Comparison of ENCODE assay signal across 8 cellular contexts in genomic region chr6:6610031-6610591, GRCh38. TPM values are rescaled to one million over a fixed set of nuclear protein-coding genes. Genes with fewer than 3 reads are reported as not detected.
DNase-seq lines count a peak whose midpoint lies in the region; ATAC-seq and TF ChIP-seq lines count a peak whose summit lies in the region.

No MANE protein-coding gene starts in this region.

- peaks cover 0 to 2% of the 10 kb centered on the region in 2 donors for H3K36me3 Mint-ChIP-seq in activated T-cell treated with anti-CD3 and anti-CD28 coated beads, Interleukin-2, amount 50 U/mL, for 72 hours (ENCODE audit: insufficient read depth in 2 of 2)

- ATAC-seq in DND-41 (ENCODE audit: insufficient read depth, low read depth) (peak; percentile 45; the same call in 1 of the 3 replicates), GM19452 (IDR thresholded peaks at IDR 0.05; ENCODE audit: unreplicated experiment) (peak; percentile 90), HG03432 (IDR thresholded peaks at IDR 0.05; ENCODE audit: unreplicated experiment) (peak; percentile 94), body of pancreas (no peak)
- peak; percentile 73 to 75 for ATAC-seq in activated T-cell treated with anti-CD3 and anti-CD28 coated beads, Interleukin-2, amount 50 U/mL, for 72 hours (replicated peaks in 1 of 2)

- H3K27ac Mint-ChIP-seq in activated T-cell treated with anti-CD3 and anti-CD28 coated beads, Interleukin-2, amount 50 U/mL, for 72 hours: no peak overlapping the region

- peaks cover 52% of the 10 kb centered on the region for H3K4me1 Mint-ChIP-seq in activated T-cell treated with anti-CD3 and anti-CD28 coated beads, Interleukin-2, amount 50 U/mL, for 72 hours (ENCODE audit: low read depth)

- TF ChIP-seq POLR2A in esophagus muscularis mucosa (IDR thresholded peaks at IDR 0.05; ENCODE audit: low read depth): no peak
- TF ChIP-seq POLR2A in body of pancreas (IDR thresholded peaks at IDR 0.05): no peak

- H3K4me3 Mint-ChIP-seq in activated T-cell treated with anti-CD3 and anti-CD28 coated beads, Interleukin-2, amount 50 U/mL, for 72 hours: peak overlapping the region; percentile 2 to 29

- intact Hi-C loops in esophagus muscularis mucosa (cut with DNase I): no loop called here
- intact Hi-C loops in body of pancreas (cut with DNase I): no loop called here

- peaks cover 0 to 5% of the 10 kb centered on the region in 2 donors for H3K9me3 Mint-ChIP-seq in activated T-cell treated with anti-CD3 and anti-CD28 coated beads, Interleukin-2, amount 50 U/mL, for 72 hours

- TF ChIP-seq EP300 in esophagus muscularis mucosa (IDR thresholded peaks at IDR 0.05): no peak

- H3K4me1 ChIP-seq in DND-41 (ENCODE audit: insufficient read depth, low read length): peaks cover 3% of the 10 kb centered on the region; the same call in 1 of the 2 replicates
- H3K4me1 ChIP-seq in esophagus muscularis mucosa: peaks cover 0 to 5% (median 0%) of the 10 kb centered on the region in 4 donors
- no peaks in the 10 kb centered on the region for H3K4me1 ChIP-seq in body of pancreas

- no peaks in the 10 kb centered on the region for H4K20me1 ChIP-seq in DND-41 (ENCODE audit: insufficient read depth, low read length)

- no peak for TF ChIP-seq CTCF in DND-41 (IDR thresholded peaks at IDR 0.05; ENCODE audit: borderline replicate concordance, extremely low read depth, low read length, poor library complexity, severe bottlenecking)
- no peak for TF ChIP-seq CTCF in esophagus muscularis mucosa (IDR thresholded peaks at IDR 0.05)
- no peak for TF ChIP-seq CTCF in body of pancreas (IDR thresholded peaks at IDR 0.05)

- H3K27me3 Mint-ChIP-seq in activated T-cell treated with anti-CD3 and anti-CD28 coated beads, Interleukin-2, amount 50 U/mL, for 72 hours (ENCODE audit: low read depth): no peaks in the 10 kb centered on the region

- H3K79me2 ChIP-seq in DND-41 (ENCODE audit: insufficient read depth, low read length): no peaks in the 10 kb centered on the region

- no peak overlapping the region for H3K9ac ChIP-seq in DND-41 (ENCODE audit: low read depth, low read length)

- DNase-seq in DND-41 (no peak), esophagus muscularis mucosa (ENCODE audit: extremely low spot score) (no peak), NCI-H69 (lab: John Stamatoyannopoulos, UW) (no peak), body of pancreas (no peak), NCI-H748 (lab: John Stamatoyannopoulos, UW; ENCODE audit: unreplicated experiment) (no peak)
- peak; percentile 23 to 26 for DNase-seq in activated T-cell treated with anti-CD3 and anti-CD28 coated beads, Interleukin-2, amount 50 U/mL, for 72 hours

- WGBS in esophagus muscularis mucosa: 77% methylated on average over 10 of the region's 10 CpGs
- 85 to 92% methylated on average over 10 of the region's 10 CpGs for WGBS in body of pancreas, 2 donors

- H3K27me3 ChIP-seq in DND-41 (ENCODE audit: insufficient read depth, low read length, poor library complexity): no peaks in the 10 kb centered on the region
- no peaks in the 10 kb centered on the region for H3K27me3 ChIP-seq in esophagus muscularis mucosa
- H3K27me3 ChIP-seq in body of pancreas: no peaks in the 10 kb centered on the region

- no peak overlapping the region for H3K27ac ChIP-seq in DND-41 (ENCODE audit: low read length)
- no peak overlapping the region for H3K27ac ChIP-seq in esophagus muscularis mucosa (replicated peaks in 1 of 4)
- H3K27ac ChIP-seq in body of pancreas: no peak overlapping the region

- H3K9me3 ChIP-seq in DND-41 (ENCODE audit: insufficient read depth, low read length, severe bottlenecking) (no peaks in the 10 kb centered on the region), esophagus muscularis mucosa (no peaks in the 10 kb centered on the region), body of pancreas (no peaks in the 10 kb centered on the region)

- H3K4me3 ChIP-seq in DND-41 (ENCODE audit: low read depth in 1 of 2, low read length in 2 of 2): no peak overlapping the region
- no peak overlapping the region for H3K4me3 ChIP-seq in esophagus muscularis mucosa
- H3K4me3 ChIP-seq in body of pancreas: no peak overlapping the region

- no peak overlapping the region for H2AFZ ChIP-seq in DND-41 (ENCODE audit: low read depth, low read length)

- H3K36me3 ChIP-seq in DND-41 (ENCODE audit: insufficient read depth, low read length) (no peaks in the 10 kb centered on the region), esophagus muscularis mucosa (no peaks in the 10 kb centered on the region), body of pancreas (replicated peaks in 1 of 2; ENCODE audit: insufficient read depth in 1 of 2, low read depth in 2 of 2) (no peaks in the 10 kb centered on the region)

- no peak overlapping the region for H3K4me2 ChIP-seq in DND-41 (ENCODE audit: insufficient read depth, low read length)

RNA-seq across cellular contexts. Expression of gene LY86, which starts 21.6 kb away (rescaled TPM):
- 1 to 10 TPM in 1 of 2 donors, under 1 TPM in 1; 0.39 to 1.2 TPM for total RNA-seq in activated T-cell treated with anti-CD3 and anti-CD28 coated beads, Interleukin-2, amount 50 U/mL, for 72 hours
- total RNA-seq in esophagus muscularis mucosa (1 to 10 TPM; 1.2 to 1.8 (median 1.3) TPM), body of pancreas (1 to 10 TPM in 1 of 2 donors, not detected in 1; 2.3 TPM)

Comparison
In these comparisons a context has a peak if more than half of its experiments do, and no peak if none do; other contexts are left out.
1. DNase-seq: peak in activated T-cell treated with anti-CD3 and anti-CD28 coated beads, Interleukin-2, amount 50 U/mL, for 72 hours (2 of 2); none in DND-41 (single experiment), esophagus muscularis mucosa (single experiment), NCI-H69 (single experiment), body of pancreas (0 of 4) and NCI-H748 (single experiment).